In genomic region chr1:170993717-170994116, GRCh38 we compare ENCODE assay signal across 11 cellular contexts. TPM values are rescaled to one million over a fixed set of nuclear protein-coding genes. Genes with fewer than 3 reads are reported as not detected.
"Had no signal": no experiment of that assay in that cellular context is flagged by ENCODE, and none has a peak within 500 bp of the region (broad histone marks: within the 10 kb centered on the region; RNA-seq: fewer than 3 reads in every experiment).

No MANE protein-coding gene starts in this region.

- H3K9me3 Mint-ChIP-seq: HFFc6, IgD-negative memory B cell had no signal

- H3K27ac ChIP-seq: GM23248, HL-60 had no signal

- H3K27me3 Mint-ChIP-seq: IgD-negative memory B cell had no signal

- ATAC-seq: HCT116 had no signal

- H3K9me3 ChIP-seq: HAP-1 had no signal

- H3K36me3 Mint-ChIP-seq: IgD-negative memory B cell had no signal

- H3K4me1 ChIP-seq: HAP-1 had no signal

- H3K4me3 ChIP-seq: GM23248, HAP-1 had no signal

- H3K27ac Mint-ChIP-seq: HFFc6, IgD-negative memory B cell had no signal

- H3K4me3 Mint-ChIP-seq: HFFc6, IgD-negative memory B cell had no signal

- H3K4me1 Mint-ChIP-seq: IgD-negative memory B cell had no signal

- DNase-seq: GM23248, GOT3, H7, HFFc6, KG1 had no signal

RNA-seq across cellular contexts. Expression of gene MROH9, which starts 58.4 kb away (rescaled TPM):
- total RNA-seq: GM23248, H4, H7, HT1080 had no signal
- polyA plus RNA-seq: IgD-negative memory B cell had no signal
